In genomic region chr17:9116861-9117568, GRCh38 we compare ENCODE assay signal across 14 cellular contexts.
"Had no signal": no experiment of that assay in that cellular context is flagged by ENCODE, and none has a peak within 500 bp of the region (broad histone marks: within the 10 kb centered on the region; RNA-seq: fewer than 3 reads in every experiment).

No MANE protein-coding gene starts in this region.

- ATAC-seq: naive thymus-derived CD8-positive, alpha-beta T cell had no signal

- H3K27ac ChIP-seq: ovary, testis, VCaP had no signal

- H3K36me3 ChIP-seq: colonic mucosa, ovary, uterus had no signal

- H3K9me3 ChIP-seq: colonic mucosa, ovary, testis, uterus had no signal

- H3K9me3 Mint-ChIP-seq: activated T-helper 1 cell treated with anti-CD3 and anti-CD28 coated beads, Interleukin-12 subunit alpha, Interleukin-12 subunit beta, Interleukin-2, Interleukin-4 antibody, amounts not matched to agents 30 ng/mL and 10 ng/mL and 1 ng/mL, durations not matched to agents 14 hours and 24 hours and 36 hours; immature natural killer cell had no signal

- H3K27ac Mint-ChIP-seq: activated naive CD4-positive, alpha-beta T cell treated with anti-CD3 and anti-CD28 coated beads for 36 hours; activated T-helper 1 cell treated with anti-CD3 and anti-CD28 coated beads, Interleukin-12 subunit alpha, Interleukin-12 subunit beta, Interleukin-2, Interleukin-4 antibody, amounts not matched to agents 30 ng/mL and 10 ng/mL and 1 ng/mL, durations not matched to agents 14 hours and 24 hours and 36 hours; immature natural killer cell had no signal

- H3K4me3 ChIP-seq: colonic mucosa, lung, ovary, testis, uterus had no signal

- DNase-seq: activated naive CD4-positive, alpha-beta T cell treated with anti-CD3 and anti-CD28 coated beads for 36 hours; colonic mucosa; effector memory CD4-positive, alpha-beta T cell; hypothalamus; immature natural killer cell; naive thymus-derived CD8-positive, alpha-beta T cell; ovary; stimulated activated CD4-positive, alpha-beta T cell treated with anti-CD3 and anti-CD28 coated beads, Interleukin-4, amount 100 ng/mL, for 1 hour; T1000; testis; uterus had no signal

- H3K4me1 ChIP-seq: colonic mucosa, testis, uterus had no signal

- H3K27me3 ChIP-seq: colonic mucosa, ovary, testis, uterus had no signal

- H3K4me3 Mint-ChIP-seq: activated naive CD4-positive, alpha-beta T cell treated with anti-CD3 and anti-CD28 coated beads for 36 hours had no signal

- H3K36me3 Mint-ChIP-seq: immature natural killer cell had no signal
